Comparison of ENCODE assay signal across 17 cellular contexts in the genomic region with DNA sequence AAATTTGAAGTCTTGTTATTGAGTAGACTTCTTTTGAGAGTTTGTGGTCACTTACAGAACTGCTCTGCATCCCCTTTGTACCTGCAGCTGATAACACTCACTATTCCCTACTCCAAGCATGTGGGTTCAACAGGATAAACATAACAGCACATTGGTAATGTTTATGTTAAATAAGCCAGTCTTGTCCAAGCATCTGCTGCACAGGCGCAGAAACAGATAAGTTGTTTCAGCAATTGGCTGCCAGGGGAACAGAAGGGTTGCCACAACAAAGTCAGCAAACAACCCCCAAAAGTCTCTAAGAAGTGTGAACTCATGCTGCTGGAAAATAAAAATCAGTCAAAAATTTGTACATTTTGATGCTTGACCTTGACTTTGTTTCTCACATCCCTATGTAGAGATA.
DNase-seq lines count a peak whose midpoint lies in the region; ATAC-seq and TF ChIP-seq lines count a peak whose summit lies in the region.
"Had no signal": no experiment of that assay in that cellular context is flagged by ENCODE, and none has a peak within 500 bp of the region (broad histone marks: within the 10 kb centered on the region; RNA-seq: fewer than 3 reads in every experiment).

No MANE protein-coding gene starts in this region.

- H3K79me2 ChIP-seq in Karpas-422 (ENCODE audit: low read length) = no peaks in the 10 kb centered on the region

- no peak for ATAC-seq in gastrocnemius medialis
- no peak for ATAC-seq in activated T-helper 17 cell treated with anti-CD3 and anti-CD28 coated beads, Interleukin-2, amount 50 U/mL, for 72 hours (replicated peaks)
- ATAC-seq: activated CD4-positive, CD25-positive, alpha-beta regulatory T cell treated with anti-CD3 and anti-CD28 coated beads, Interleukin-2, amount 50 U/mL, for 24 hours; T-helper 17 cell had no signal

- H3K27me3 ChIP-seq in gastrocnemius medialis (no peaks in the 10 kb centered on the region), Karpas-422 (ENCODE audit: low read length) (no peaks in the 10 kb centered on the region)
- H3K27me3 ChIP-seq: suprapubic skin had no signal

- peaks cover 38 to 40% of the 10 kb centered on the region in 2 donors for H3K4me1 ChIP-seq in gastrocnemius medialis
- H3K4me1 ChIP-seq in Karpas-422 (ENCODE audit: low read length) = peaks cover 3% of the 10 kb centered on the region

- H3K27ac ChIP-seq in gastrocnemius medialis (peak overlapping the region; percentile 78 to 89 (median 82)), Karpas-422 (ENCODE audit: low read length) (no peak overlapping the region)
- H3K27ac ChIP-seq: suprapubic skin had no signal

- no peaks in the 10 kb centered on the region for H3K9me3 ChIP-seq in gastrocnemius medialis
- H3K9me3 ChIP-seq in Karpas-422 (ENCODE audit: low read length) = no peaks in the 10 kb centered on the region
- H3K9me3 ChIP-seq: suprapubic skin had no signal

- H3K9ac ChIP-seq in Karpas-422 (ENCODE audit: low read length) = no peak overlapping the region

- no peak overlapping the region for H3K27ac Mint-ChIP-seq in activated T-helper 17 cell treated with anti-CD3 and anti-CD28 coated beads, Interleukin-2, amount 50 U/mL, for 72 hours
- H3K27ac Mint-ChIP-seq: activated naive CD4-positive, alpha-beta T cell treated with anti-CD3 and anti-CD28 coated beads for 36 hours; T-helper 17 cell had no signal

- in situ Hi-C loops in gastrocnemius medialis (cut with MboI; ENCODE audit: low sequenced_read_pairs in 4 of 4) = no loop called here

- H3K9me2 ChIP-seq in Karpas-422 (replicated peaks; ENCODE audit: insufficient read depth, low read length) = no peaks in the 10 kb centered on the region

- H3K4me1 Mint-ChIP-seq in activated T-helper 17 cell treated with anti-CD3 and anti-CD28 coated beads, Interleukin-2, amount 50 U/mL, for 72 hours = no peaks in the 10 kb centered on the region

- DNase-seq in NCI-H2196 (lab: John Stamatoyannopoulos, UW; ENCODE audit: unreplicated experiment) (peak; percentile 54), NCI-H2196 treated with DMSO at 0.1 percent for 48 hours (lab: John Stamatoyannopoulos, UW; ENCODE audit: unreplicated experiment) (no peak), SW480 (ENCODE audit: low spot score) (peak; percentile 22), fibroblast of the conjunctiva (ENCODE audit: low read depth) (peak; percentile 40), gastrocnemius medialis (no peak), Karpas-422 (no peak), GOT3 (lab: John Stamatoyannopoulos, UW) (no peak)
- DNase-seq: activated naive CD4-positive, alpha-beta T cell treated with anti-CD3 and anti-CD28 coated beads for 36 hours; effector memory CD4-positive, alpha-beta T cell; EL; NCI-H748 treated with DMSO at 0.1 percent for 48 hours; RPMI8226; stimulated activated CD4-positive, alpha-beta T cell treated with anti-CD3 and anti-CD28 coated beads, Interleukin-15, amount 100 ng/mL, for 24 hours; T-helper 17 cell had no signal

- no peaks in the 10 kb centered on the region for H3K36me3 Mint-ChIP-seq in activated T-helper 17 cell treated with anti-CD3 and anti-CD28 coated beads, Interleukin-2, amount 50 U/mL, for 72 hours (ENCODE audit: low read depth)

- no peak overlapping the region for H2AFZ ChIP-seq in Karpas-422 (ENCODE audit: low read length)

- no peak overlapping the region for H3K4me3 Mint-ChIP-seq in activated T-helper 17 cell treated with anti-CD3 and anti-CD28 coated beads, Interleukin-2, amount 50 U/mL, for 72 hours
- H3K4me3 Mint-ChIP-seq: activated naive CD4-positive, alpha-beta T cell treated with anti-CD3 and anti-CD28 coated beads for 36 hours; T-helper 17 cell had no signal

- H3K4me2 ChIP-seq in Karpas-422 (ENCODE audit: low read depth, low read length, poor library complexity, severe bottlenecking) = no peak overlapping the region

- H4K20me1 ChIP-seq in Karpas-422 (ENCODE audit: insufficient read depth, low read depth, low read length) = 0 out of 2 replicates have a peak, but pooled peaks cover 6% of the 10 kb centered on the region

- H3K27me3 Mint-ChIP-seq in activated T-helper 17 cell treated with anti-CD3 and anti-CD28 coated beads, Interleukin-2, amount 50 U/mL, for 72 hours = no peaks in the 10 kb centered on the region
- H3K27me3 Mint-ChIP-seq: T-helper 17 cell had no signal

- TF ChIP-seq POLR2A in gastrocnemius medialis (IDR thresholded peaks at IDR 0.05) = no peak

- H3K36me3 ChIP-seq in gastrocnemius medialis (no peaks in the 10 kb centered on the region), Karpas-422 (ENCODE audit: insufficient read depth, low read length) (no peaks in the 10 kb centered on the region)
- H3K36me3 ChIP-seq: suprapubic skin had no signal

- TF ChIP-seq CTCF in gastrocnemius medialis (IDR thresholded peaks at IDR 0.05 in 4 of 5, conservative IDR thresholded peaks at IDR 0.05 in 1 of 5) = no peak

- no peak overlapping the region for H3K4me3 ChIP-seq in gastrocnemius medialis
- no peak overlapping the region for H3K4me3 ChIP-seq in Karpas-422 (ENCODE audit: low read length)
- H3K4me3 ChIP-seq: suprapubic skin had no signal

- no peaks in the 10 kb centered on the region for H3K9me3 Mint-ChIP-seq in activated T-helper 17 cell treated with anti-CD3 and anti-CD28 coated beads, Interleukin-2, amount 50 U/mL, for 72 hours

- intact Hi-C loops in gastrocnemius medialis (cut with DNase I; ENCODE audit: low total_unique reads) = loop anchor here (5.0 kb wide), 1 partner anchor 172 kb away; no protein-coding TSS in a partner anchor

Comparison
In these comparisons a context has a peak if more than half of its experiments do, and no peak if none do; other contexts are left out.
1. DNase-seq: peak in NCI-H2196 (single experiment), SW480 (single experiment) and fibroblast of the conjunctiva (single experiment); none in NCI-H2196 treated with DMSO at 0.1 percent for 48 hours (single experiment), gastrocnemius medialis (0 of 2), Karpas-422 (single experiment) and GOT3 (single experiment).